ENCODE assay signal across 1 cellular context in genomic region chr1:244154528-244154881, GRCh38.
TF ChIP-seq lines count a peak whose summit lies in the region.

No MANE protein-coding gene starts in this region.

TF ChIP-seq in GM23338, 12 proteins besides CTCF, POLR2A, EP300 and RAD21 (continued from another document):
- TF ChIP-seq, protein P1, sequence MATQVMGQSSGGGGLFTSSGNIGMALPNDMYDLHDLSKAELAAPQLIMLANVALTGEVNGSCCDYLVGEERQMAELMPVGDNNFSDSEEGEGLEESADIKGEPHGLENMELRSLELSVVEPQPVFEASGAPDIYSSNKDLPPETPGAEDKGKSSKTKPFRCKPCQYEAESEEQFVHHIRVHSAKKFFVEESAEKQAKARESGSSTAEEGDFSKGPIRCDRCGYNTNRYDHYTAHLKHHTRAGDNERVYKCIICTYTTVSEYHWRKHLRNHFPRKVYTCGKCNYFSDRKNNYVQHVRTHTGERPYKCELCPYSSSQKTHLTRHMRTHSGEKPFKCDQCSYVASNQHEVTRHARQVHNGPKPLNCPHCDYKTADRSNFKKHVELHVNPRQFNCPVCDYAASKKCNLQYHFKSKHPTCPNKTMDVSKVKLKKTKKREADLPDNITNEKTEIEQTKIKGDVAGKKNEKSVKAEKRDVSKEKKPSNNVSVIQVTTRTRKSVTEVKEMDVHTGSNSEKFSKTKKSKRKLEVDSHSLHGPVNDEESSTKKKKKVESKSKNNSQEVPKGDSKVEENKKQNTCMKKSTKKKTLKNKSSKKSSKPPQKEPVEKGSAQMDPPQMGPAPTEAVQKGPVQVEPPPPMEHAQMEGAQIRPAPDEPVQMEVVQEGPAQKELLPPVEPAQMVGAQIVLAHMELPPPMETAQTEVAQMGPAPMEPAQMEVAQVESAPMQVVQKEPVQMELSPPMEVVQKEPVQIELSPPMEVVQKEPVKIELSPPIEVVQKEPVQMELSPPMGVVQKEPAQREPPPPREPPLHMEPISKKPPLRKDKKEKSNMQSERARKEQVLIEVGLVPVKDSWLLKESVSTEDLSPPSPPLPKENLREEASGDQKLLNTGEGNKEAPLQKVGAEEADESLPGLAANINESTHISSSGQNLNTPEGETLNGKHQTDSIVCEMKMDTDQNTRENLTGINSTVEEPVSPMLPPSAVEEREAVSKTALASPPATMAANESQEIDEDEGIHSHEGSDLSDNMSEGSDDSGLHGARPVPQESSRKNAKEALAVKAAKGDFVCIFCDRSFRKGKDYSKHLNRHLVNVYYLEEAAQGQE (IDR thresholded peaks at IDR 0.05; ENCODE audit: unreplicated experiment), result no peak
- TF ChIP-seq ZNF462 (CRISPR knock-in tag; IDR thresholded peaks at IDR 0.05) (no peak), STAT1 (IDR thresholded peaks at IDR 0.05; ENCODE audit: unreplicated experiment) (no peak), EZH2 (IDR thresholded peaks at IDR 0.05; ENCODE audit: low read depth, unreplicated experiment) (no peak), NANOG (IDR thresholded peaks at IDR 0.05; ENCODE audit: borderline replicate concordance) (no peak), CREB1 (CRISPR knock-in tag; IDR thresholded peaks at IDR 0.05; ENCODE audit: low read depth) (no peak), JUNB (IDR thresholded peaks at IDR 0.05; ENCODE audit: unreplicated experiment) (no peak), ZNF331 (CRISPR knock-in tag; IDR thresholded peaks at IDR 0.05; ENCODE audit: low read depth) (no peak), ZNF114 (CRISPR knock-in tag; IDR thresholded peaks at IDR 0.05) (no peak)
